ENCODE assay signal across 16 cellular contexts in genomic region chr14:102225386-102225785, GRCh38.
DNase-seq lines count a peak whose midpoint lies in the region; ATAC-seq and TF ChIP-seq lines count a peak whose summit lies in the region.
"Had no signal": no experiment of that assay in that cellular context is flagged by ENCODE, and none has a peak within 500 bp of the region (broad histone marks: within the 10 kb centered on the region; RNA-seq: fewer than 3 reads in every experiment).

No MANE protein-coding gene starts in this region.

- H3K18ac ChIP-seq in neuronal stem cell (ENCODE audit: low read length), result no peak overlapping the region

- H3K4me2 ChIP-seq in neuronal stem cell (ENCODE audit: insufficient read depth, low read length, poor library complexity, severe bottlenecking), result no peak overlapping the region

- POLR2A ChIA-PET in WTC11 (lab: Charles Lee), result interaction anchor here (0.6 kb wide), 1 partner anchor 23 kb away, joined by 6 read pairs; no protein-coding TSS in a partner anchor
- POLR2A ChIA-PET in CD4-positive, alpha-beta memory T cell (lab: Charles Lee; ENCODE audit: partially characterized antibody), result no interaction called here

- no CpG with 5 or more reads among the region's 7 CpGs for WGBS in neuronal stem cell (ENCODE audit: extremely low coverage in 2 of 2, insufficient read length in 2 of 2, insufficient replicate concordance in 1 of 2), 2 donors

- H3K4me3 ChIP-seq in epithelial cell of proximal tubule (ENCODE audit: low read depth, low read length) (no peak overlapping the region), neuronal stem cell (ENCODE audit: low read length in 2 of 2) (peak overlapping the region in 1 of 2 donors; percentile 5)
- no peak overlapping the region for H3K4me3 ChIP-seq in CD4-positive, alpha-beta memory T cell (ENCODE audit: low read length in 2 of 2)

- H3K36me3 ChIP-seq in neuronal stem cell (replicated peaks in 1 of 2; ENCODE audit: control insufficient read depth in 2 of 2, insufficient read depth in 2 of 2, low read length in 2 of 2), result peaks cover 8 to 18% of the 10 kb centered on the region in 2 donors
- no peaks in the 10 kb centered on the region for H3K36me3 ChIP-seq in CD4-positive, alpha-beta memory T cell (ENCODE audit: insufficient read depth, low read length)

- H3K9me3 Mint-ChIP-seq in WTC11, result no peaks in the 10 kb centered on the region
- H3K9me3 Mint-ChIP-seq in activated naive CD8-positive, alpha-beta T cell treated with anti-CD3 and anti-CD28 coated beads, Interleukin-2, amount 50 U/mL, for 24 hours, result no peaks in the 10 kb centered on the region
- peaks cover 0 to 3% (median 0%) of the 10 kb centered on the region in 8 donors for H3K9me3 Mint-ChIP-seq in CD4-positive, alpha-beta memory T cell
- H3K9me3 Mint-ChIP-seq: H9, IgD-negative memory B cell had no signal

- H3K4ac ChIP-seq in neuronal stem cell (ENCODE audit: low read length), result no peak overlapping the region

- ATAC-seq in WTC11 (no peak), GM19395 (IDR thresholded peaks at IDR 0.05; ENCODE audit: unreplicated experiment) (no peak)
- ATAC-seq in activated naive CD8-positive, alpha-beta T cell treated with anti-CD3 and anti-CD28 coated beads, Interleukin-2, amount 50 U/mL, for 24 hours, result no peak

- H2AK5ac ChIP-seq in neuronal stem cell (ENCODE audit: low read depth, low read length), result no peak overlapping the region

- peak overlapping the region; percentile 15; the same call in 1 of the 2 replicates for H3K27ac Mint-ChIP-seq in WTC11
- no peak overlapping the region for H3K27ac Mint-ChIP-seq in activated naive CD8-positive, alpha-beta T cell treated with anti-CD3 and anti-CD28 coated beads, Interleukin-2, amount 50 U/mL, for 24 hours
- peak overlapping the region in 1 of 7 donors; percentile 29 for H3K27ac Mint-ChIP-seq in CD4-positive, alpha-beta memory T cell
- H3K27ac Mint-ChIP-seq: IgD-negative memory B cell had no signal

- H3K4me3 Mint-ChIP-seq in WTC11, result no peak overlapping the region
- H3K4me3 Mint-ChIP-seq in activated naive CD8-positive, alpha-beta T cell treated with anti-CD3 and anti-CD28 coated beads, Interleukin-2, amount 50 U/mL, for 24 hours, result no peak overlapping the region
- H3K4me3 Mint-ChIP-seq in CD4-positive, alpha-beta memory T cell, result no peak overlapping the region
- H3K4me3 Mint-ChIP-seq: H9, IgD-negative memory B cell had no signal

- no peak overlapping the region for H4K91ac ChIP-seq in neuronal stem cell (ENCODE audit: low read depth, low read length, poor library complexity)

- peaks cover 2% of the 10 kb centered on the region for H3K79me1 ChIP-seq in neuronal stem cell (ENCODE audit: low read depth, low read length)

- peak overlapping the region; percentile 11 for H3K23ac ChIP-seq in neuronal stem cell (ENCODE audit: low read depth, low read length, poor library complexity)

- CTCF ChIA-PET in WTC11 (lab: Charles Lee), result no interaction called here
- CTCF ChIA-PET in CD4-positive, alpha-beta memory T cell (lab: Charles Lee; ENCODE audit: partially characterized antibody), result no interaction called here

- H2BK120ac ChIP-seq in neuronal stem cell (ENCODE audit: low read depth, low read length), result no peak overlapping the region

- H2AFZ ChIP-seq in neuronal stem cell (ENCODE audit: low read length), result no peak overlapping the region

- peaks cover 18% of the 10 kb centered on the region for H3K4me1 Mint-ChIP-seq in WTC11
- H3K4me1 Mint-ChIP-seq in activated naive CD8-positive, alpha-beta T cell treated with anti-CD3 and anti-CD28 coated beads, Interleukin-2, amount 50 U/mL, for 24 hours, result peaks cover 7% of the 10 kb centered on the region
- peaks cover 0 to 7% (median 0%) of the 10 kb centered on the region in 4 donors for H3K4me1 Mint-ChIP-seq in CD4-positive, alpha-beta memory T cell

- no peaks in the 10 kb centered on the region for H3K27me3 Mint-ChIP-seq in WTC11 (ENCODE audit: low read depth)
- no peaks in the 10 kb centered on the region for H3K27me3 Mint-ChIP-seq in activated naive CD8-positive, alpha-beta T cell treated with anti-CD3 and anti-CD28 coated beads, Interleukin-2, amount 50 U/mL, for 24 hours
- no peaks in the 10 kb centered on the region for H3K27me3 Mint-ChIP-seq in CD4-positive, alpha-beta memory T cell
- H3K27me3 Mint-ChIP-seq: IgD-negative memory B cell had no signal

- intact Hi-C loops in CD4-positive, alpha-beta memory T cell (cut with micrococcal nuclease), result no loop called here

- no peak for TF ChIP-seq CTCF in WTC11 (IDR thresholded peaks at IDR 0.05)
- TF ChIP-seq CTCF in epithelial cell of proximal tubule (conservative IDR thresholded peaks at IDR 0.05; ENCODE audit: low read depth, low read length), result no peak

- H2BK12ac ChIP-seq in neuronal stem cell (ENCODE audit: low read length), result no peak overlapping the region

- H2BK15ac ChIP-seq in neuronal stem cell (ENCODE audit: low read length), result no peak overlapping the region

- H3K9me3 ChIP-seq in neuronal stem cell (replicated peaks in 1 of 2; ENCODE audit: control insufficient read depth in 2 of 2, insufficient read depth in 1 of 2, low read depth in 1 of 2, low read length in 2 of 2), result peaks cover 0 to 5% of the 10 kb centered on the region in 2 donors
- H3K9me3 ChIP-seq in CD4-positive, alpha-beta memory T cell (ENCODE audit: control insufficient read depth in 1 of 2, low read length in 2 of 2), result no peaks in the 10 kb centered on the region

- DNase-seq in HK-2 (ENCODE audit: unreplicated experiment) (peak; percentile 14), WTC11 (ENCODE audit: low spot score) (no peak), epithelial cell of proximal tubule (ENCODE audit: low read depth) (peak; percentile 36), neuronal stem cell (ENCODE audit: low spot score) (no peak), SIG-M5 (lab: John Stamatoyannopoulos, UW) (no peak)
- DNase-seq in activated naive CD8-positive, alpha-beta T cell treated with anti-CD3 and anti-CD28 coated beads, Interleukin-2, amount 50 U/mL, for 24 hours, result no peak
- no peak for DNase-seq in CD4-positive, alpha-beta memory T cell
- DNase-seq: AML-193, Calu3, H9, NCI-H1105 treated with DMSO at 0.1 percent for 48 hours, NCI-H187, NCI-H69 had no signal

- H3K9ac ChIP-seq in neuronal stem cell (ENCODE audit: low read depth, low read length, poor library complexity), result no peak overlapping the region

- H2BK5ac ChIP-seq in neuronal stem cell (ENCODE audit: low read length), result no peak overlapping the region

- no peak overlapping the region for H3K14ac ChIP-seq in neuronal stem cell (ENCODE audit: low read length)

- H3K36me3 Mint-ChIP-seq in WTC11, result peaks cover 10% of the 10 kb centered on the region
- peaks cover 5% of the 10 kb centered on the region for H3K36me3 Mint-ChIP-seq in activated naive CD8-positive, alpha-beta T cell treated with anti-CD3 and anti-CD28 coated beads, Interleukin-2, amount 50 U/mL, for 24 hours (ENCODE audit: low read depth)
- H3K36me3 Mint-ChIP-seq in CD4-positive, alpha-beta memory T cell, result peaks cover 3 to 8% of the 10 kb centered on the region in 2 donors

- no peaks in the 10 kb centered on the region for H3K27me3 ChIP-seq in neuronal stem cell (ENCODE audit: control insufficient read depth in 3 of 3, insufficient read depth in 3 of 3, low read depth in 1 of 3, low read length in 3 of 3)
- no peaks in the 10 kb centered on the region for H3K27me3 ChIP-seq in CD4-positive, alpha-beta memory T cell (ENCODE audit: insufficient read depth, low read length)

- H4K8ac ChIP-seq in neuronal stem cell (ENCODE audit: low read depth, low read length), result no peak overlapping the region

- H3K4me1 ChIP-seq in neuronal stem cell (ENCODE audit: control insufficient read depth in 2 of 2, insufficient read depth in 1 of 2, low read depth in 1 of 2, low read length in 2 of 2), result no peaks in the 10 kb centered on the region
- H3K4me1 ChIP-seq in CD4-positive, alpha-beta memory T cell (ENCODE audit: insufficient read depth, low read length), result no peaks in the 10 kb centered on the region

- no peak overlapping the region for H3K27ac ChIP-seq in neuronal stem cell (replicated peaks; ENCODE audit: low read length)
- no peak overlapping the region for H3K27ac ChIP-seq in CD4-positive, alpha-beta memory T cell (ENCODE audit: low read depth, low read length)
- H3K27ac ChIP-seq: HL-60 had no signal

TF ChIP-seq in WTC11, 78 proteins besides CTCF, POLR2A, EP300 and RAD21 (continues in another document):
- TF ChIP-seq, protein P1, sequence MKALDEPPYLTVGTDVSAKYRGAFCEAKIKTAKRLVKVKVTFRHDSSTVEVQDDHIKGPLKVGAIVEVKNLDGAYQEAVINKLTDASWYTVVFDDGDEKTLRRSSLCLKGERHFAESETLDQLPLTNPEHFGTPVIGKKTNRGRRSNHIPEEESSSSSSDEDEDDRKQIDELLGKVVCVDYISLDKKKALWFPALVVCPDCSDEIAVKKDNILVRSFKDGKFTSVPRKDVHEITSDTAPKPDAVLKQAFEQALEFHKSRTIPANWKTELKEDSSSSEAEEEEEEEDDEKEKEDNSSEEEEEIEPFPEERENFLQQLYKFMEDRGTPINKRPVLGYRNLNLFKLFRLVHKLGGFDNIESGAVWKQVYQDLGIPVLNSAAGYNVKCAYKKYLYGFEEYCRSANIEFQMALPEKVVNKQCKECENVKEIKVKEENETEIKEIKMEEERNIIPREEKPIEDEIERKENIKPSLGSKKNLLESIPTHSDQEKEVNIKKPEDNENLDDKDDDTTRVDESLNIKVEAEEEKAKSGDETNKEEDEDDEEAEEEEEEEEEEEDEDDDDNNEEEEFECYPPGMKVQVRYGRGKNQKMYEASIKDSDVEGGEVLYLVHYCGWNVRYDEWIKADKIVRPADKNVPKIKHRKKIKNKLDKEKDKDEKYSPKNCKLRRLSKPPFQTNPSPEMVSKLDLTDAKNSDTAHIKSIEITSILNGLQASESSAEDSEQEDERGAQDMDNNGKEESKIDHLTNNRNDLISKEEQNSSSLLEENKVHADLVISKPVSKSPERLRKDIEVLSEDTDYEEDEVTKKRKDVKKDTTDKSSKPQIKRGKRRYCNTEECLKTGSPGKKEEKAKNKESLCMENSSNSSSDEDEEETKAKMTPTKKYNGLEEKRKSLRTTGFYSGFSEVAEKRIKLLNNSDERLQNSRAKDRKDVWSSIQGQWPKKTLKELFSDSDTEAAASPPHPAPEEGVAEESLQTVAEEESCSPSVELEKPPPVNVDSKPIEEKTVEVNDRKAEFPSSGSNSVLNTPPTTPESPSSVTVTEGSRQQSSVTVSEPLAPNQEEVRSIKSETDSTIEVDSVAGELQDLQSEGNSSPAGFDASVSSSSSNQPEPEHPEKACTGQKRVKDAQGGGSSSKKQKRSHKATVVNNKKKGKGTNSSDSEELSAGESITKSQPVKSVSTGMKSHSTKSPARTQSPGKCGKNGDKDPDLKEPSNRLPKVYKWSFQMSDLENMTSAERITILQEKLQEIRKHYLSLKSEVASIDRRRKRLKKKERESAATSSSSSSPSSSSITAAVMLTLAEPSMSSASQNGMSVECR (CRISPR knock-in tag; IDR thresholded peaks at IDR 0.05; ENCODE audit: borderline replicate concordance), result no peak

Comparison
In these comparisons a context has a peak if more than half of its experiments do, and no peak if none do; other contexts are left out.
1. DNase-seq: peak in HK-2 (single experiment) and epithelial cell of proximal tubule (single experiment); none in WTC11 (single experiment), neuronal stem cell (single experiment), activated naive CD8-positive, alpha-beta T cell treated with anti-CD3 and anti-CD28 coated beads, Interleukin-2, amount 50 U/mL, for 24 hours (single experiment), CD4-positive, alpha-beta memory T cell (0 of 5) and SIG-M5 (single experiment).